19 cellular contexts compared by ENCODE assay signal in genomic region chr1:32681501-32681900, GRCh38. TPM values are rescaled to one million over a fixed set of nuclear protein-coding genes. Genes with fewer than 3 reads are reported as not detected.
DNase-seq lines count a peak whose midpoint lies in the region; ATAC-seq, FAIRE-seq and TF ChIP-seq lines count a peak whose summit lies in the region.
"Had no signal": no experiment of that assay in that cellular context is flagged by ENCODE, and none has a peak within 500 bp of the region (broad histone marks: within the 10 kb centered on the region; RNA-seq: fewer than 3 reads in every experiment).

No MANE protein-coding gene starts in this region.

- H3K4me3 Mint-ChIP-seq in nephron: no peak overlapping the region
- H3K4me3 Mint-ChIP-seq: activated CD4-positive, alpha-beta T cell treated with anti-CD3 and anti-CD28 coated beads, Interleukin-2, amount 10 ng/mL, durations not matched to agents 24 days and 14 days had no signal

- no peak for FAIRE-seq in D721Med (lab: Jason Lieb, UNC)
- FAIRE-seq: colon, GM12892 had no signal

- intact Hi-C loops in heart left ventricle (cut with DNase I): no loop called here

- H3K36me3 ChIP-seq in heart left ventricle (peaks cover 0 to 100% (median 91%) of the 10 kb centered on the region in 9 donors), right atrium auricular region (peaks cover 52% of the 10 kb centered on the region), gastroesophageal sphincter (peaks cover 0 to 77% of the 10 kb centered on the region in 2 donors), HAP-1 (replicated peaks) (peaks cover 93% of the 10 kb centered on the region)

- TF ChIP-seq CTCF in heart left ventricle (IDR thresholded peaks at IDR 0.05) (no peak), right atrium auricular region (IDR thresholded peaks at IDR 0.05) (no peak), gastroesophageal sphincter (IDR thresholded peaks at IDR 0.05) (no peak), nephron (IDR thresholded peaks at IDR 0.05; ENCODE audit: unreplicated experiment in 3 of 3) (no peak), D721Med (IDR thresholded peaks at IDR 0.05; ENCODE audit: insufficient read depth, missing control alignments) (no peak)

- TF ChIP-seq POLR2A in heart left ventricle (IDR thresholded peaks at IDR 0.05) (no peak), gastroesophageal sphincter (IDR thresholded peaks at IDR 0.05) (no peak)

- peaks cover 78% of the 10 kb centered on the region for H3K36me3 Mint-ChIP-seq in nephron (ENCODE audit: low read depth)

- H3K27ac Mint-ChIP-seq in nephron: peak overlapping the region; percentile 42 to 92 (median 53)
- H3K27ac Mint-ChIP-seq: activated CD4-positive, alpha-beta T cell treated with anti-CD3 and anti-CD28 coated beads, Interleukin-2, amount 10 ng/mL, durations not matched to agents 24 days and 14 days had no signal

- H3K27me3 ChIP-seq in heart left ventricle (no peaks in the 10 kb centered on the region), right atrium auricular region (no peaks in the 10 kb centered on the region), gastroesophageal sphincter (no peaks in the 10 kb centered on the region), HAP-1 (ENCODE audit: low read depth) (no peaks in the 10 kb centered on the region)
- H3K27me3 ChIP-seq: SJCRH30, tibial artery had no signal

- in situ Hi-C loops in HAP-1 (cut with MboI; ENCODE audit: low sequenced_read_pairs): no loop called here

- no peaks in the 10 kb centered on the region for H3K9me3 ChIP-seq in heart left ventricle
- no peaks in the 10 kb centered on the region for H3K9me3 ChIP-seq in right atrium auricular region
- H3K9me3 ChIP-seq in gastroesophageal sphincter: no peaks in the 10 kb centered on the region
- H3K9me3 ChIP-seq in HAP-1: no peaks in the 10 kb centered on the region
- H3K9me3 ChIP-seq: SJCRH30, tibial artery had no signal

- no peak overlapping the region for H3K4me3 ChIP-seq in heart left ventricle
- no peak overlapping the region for H3K4me3 ChIP-seq in right atrium auricular region
- no peak overlapping the region for H3K4me3 ChIP-seq in gastroesophageal sphincter
- H3K4me3 ChIP-seq in HAP-1: no peak overlapping the region
- H3K4me3 ChIP-seq: SJCRH30, tibial artery had no signal

- H3K4me1 ChIP-seq in heart left ventricle (peaks cover 0 to 37% (median 11%) of the 10 kb centered on the region in 12 donors), right atrium auricular region (peaks cover 0 to 38% of the 10 kb centered on the region in 2 donors), gastroesophageal sphincter (peaks cover 11 to 73% (median 36%) of the 10 kb centered on the region in 3 donors), HAP-1 (no peaks in the 10 kb centered on the region)
- H3K4me1 ChIP-seq: SJCRH30 had no signal

- DNase-seq in heart left ventricle (no peak), right atrium auricular region (ENCODE audit: low spot score) (no peak), HAP-1 (ENCODE audit: low spot score in 2 of 2) (no peak), D721Med (ENCODE audit: insufficient read length, low spot score) (no peak)
- DNase-seq in activated CD4-positive, alpha-beta T cell treated with anti-CD3 and anti-CD28 coated beads for 4 hours: no peak
- DNase-seq: ACHN; activated CD4-positive, alpha-beta T cell treated with anti-CD3 and anti-CD28 coated beads, Interleukin-2, amount 10 ng/mL, durations not matched to agents 24 days and 14 days; activated T-cell treated with anti-CD3 and anti-CD28 coated beads, Interleukin-2, amount 50 U/mL, for 1 hour; mesenchymal stem cell; NCI-H1694; NCI-H446 treated with DMSO at 0.1 percent for 48 hours; SJCRH30; stimulated activated CD4-positive, alpha-beta T cell treated with anti-CD3 and anti-CD28 coated beads, Interleukin-4, amount 100 ng/mL, for 24 hours; tibial artery had no signal

- H3K27ac ChIP-seq in heart left ventricle: peak overlapping the region in 1 of 12 donors; percentile 32
- H3K27ac ChIP-seq in right atrium auricular region: no peak overlapping the region
- peak overlapping the region; percentile 43 to 81 (median 60) for H3K27ac ChIP-seq in gastroesophageal sphincter
- H3K27ac ChIP-seq: SJCRH30, tibial artery had no signal

- WGBS in heart left ventricle, 4 donors: 17 to 53% (median 23%) methylated on average over 2 of the region's 2 CpGs
- WGBS in gastroesophageal sphincter (ENCODE audit: low coverage in 1 of 2), 2 donors: 0 to 15% methylated on average over 1 to 2 of the region's 2 CpGs

- no peak for TF ChIP-seq EP300 in gastroesophageal sphincter (IDR thresholded peaks at IDR 0.05)

- no peaks in the 10 kb centered on the region for H3K9me3 Mint-ChIP-seq in nephron
- H3K9me3 Mint-ChIP-seq: activated CD4-positive, alpha-beta T cell treated with anti-CD3 and anti-CD28 coated beads, Interleukin-2, amount 10 ng/mL, durations not matched to agents 24 days and 14 days had no signal

- ATAC-seq in heart left ventricle: peak; percentile 19 to 48 (median 31)
- peak; percentile 57 for ATAC-seq in gastroesophageal sphincter
- no peak for ATAC-seq in HG03045 (IDR thresholded peaks at IDR 0.05; ENCODE audit: unreplicated experiment)

- H3K27me3 Mint-ChIP-seq in nephron (ENCODE audit: low read depth): no peaks in the 10 kb centered on the region
- H3K27me3 Mint-ChIP-seq: activated CD4-positive, alpha-beta T cell treated with anti-CD3 and anti-CD28 coated beads, Interleukin-2, amount 10 ng/mL, durations not matched to agents 24 days and 14 days had no signal

- peaks cover 20% of the 10 kb centered on the region for H3K4me1 Mint-ChIP-seq in nephron

RNA-seq across cellular contexts. Expression of gene SYNC, which starts 21.1 kb away (rescaled TPM):
- total RNA-seq in heart left ventricle (10 to 100 TPM; 10.2 to 22.3 (median 14.3) TPM), right atrium auricular region (10 to 100 TPM; 19.0 to 32.8 TPM), gastroesophageal sphincter (100 to 1,000 TPM; 132 to 265 (median 167) TPM)
- 1 to 10 TPM; 2.7 to 8.3 TPM for polyA plus RNA-seq in heart left ventricle
- total RNA-seq: activated CD4-positive, alpha-beta T cell treated with anti-CD3 and anti-CD28 coated beads, Interleukin-2, amount 10 ng/mL, durations not matched to agents 24 days and 14 days had no signal

RNA-seq across cellular contexts. Expression of gene RBBP4, which starts 30.5 kb away (rescaled TPM):
- total RNA-seq in heart left ventricle: 100 to 1,000 TPM in 5 of 9 donors, 10 to 100 TPM in 4; 73.1 to 141 (median 101) TPM
- 10 to 100 TPM; 23.4 to 82.3 TPM for polyA plus RNA-seq in heart left ventricle
- 10 to 100 TPM; 62.5 to 65.7 TPM for total RNA-seq in right atrium auricular region
- total RNA-seq in gastroesophageal sphincter: 100 to 1,000 TPM in 2 of 4 donors, 10 to 100 TPM in 2; 87.4 to 111 (median 100) TPM

RNA-seq across cellular contexts. Expression of gene ZBTB8OS, which starts 31.2 kb away (rescaled TPM):
- total RNA-seq in heart left ventricle: 10 to 100 TPM; 16.5 to 37.1 (median 33.7) TPM
- 10 to 100 TPM; 34.3 to 60.3 TPM for polyA plus RNA-seq in heart left ventricle
- 10 to 100 TPM; 23.9 to 34.4 TPM for total RNA-seq in right atrium auricular region
- 10 to 100 TPM; 17.7 to 31.0 (median 28.1) TPM for total RNA-seq in gastroesophageal sphincter

Comparison
In these comparisons a context has a peak if more than half of its experiments do, and no peak if none do; other contexts are left out.
1. H3K27ac ChIP-seq: peak in gastroesophageal sphincter (4 of 4); none in right atrium auricular region (0 of 2).